ENCODE assay signal across 2 cellular contexts in the genomic region with DNA sequence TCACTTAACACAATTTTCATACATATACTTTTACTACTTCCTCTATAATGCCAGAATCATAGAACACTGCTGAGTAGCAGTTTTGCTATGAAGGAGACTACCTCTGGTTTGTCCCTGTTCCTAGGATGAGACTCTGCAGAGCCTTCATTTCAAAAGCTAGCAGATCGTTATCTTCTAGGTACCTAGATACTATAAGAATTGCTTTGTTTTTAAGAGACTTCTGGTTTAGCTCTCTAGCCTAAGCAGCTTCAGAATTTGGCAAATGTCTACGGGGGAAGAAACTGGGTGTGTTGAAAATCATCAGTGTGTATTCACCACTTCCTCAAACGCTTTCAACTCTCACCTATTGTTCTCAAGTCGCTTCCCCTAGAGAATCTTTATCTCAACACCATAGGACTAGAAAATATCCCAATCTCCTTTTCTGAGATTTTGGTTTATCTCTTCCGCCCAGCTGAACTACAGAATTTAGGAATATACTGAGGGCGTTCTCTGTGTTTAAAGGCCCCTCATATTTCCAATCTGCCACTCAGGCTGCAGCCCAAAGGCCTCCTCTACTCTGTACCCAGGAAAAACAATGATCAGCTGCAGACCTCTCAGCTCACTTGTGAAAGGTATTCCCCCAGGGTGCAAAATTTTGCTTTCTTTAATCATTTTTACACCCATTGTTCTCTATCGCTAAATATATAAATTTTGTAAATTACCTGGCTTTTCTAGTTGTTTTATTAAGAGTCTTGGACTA.
TF ChIP-seq lines count a peak whose summit lies in the region.

No MANE protein-coding gene starts in this region.

TF ChIP-seq in liver, 16 proteins besides CTCF, POLR2A, EP300 and RAD21:
- TF ChIP-seq, protein P1, sequence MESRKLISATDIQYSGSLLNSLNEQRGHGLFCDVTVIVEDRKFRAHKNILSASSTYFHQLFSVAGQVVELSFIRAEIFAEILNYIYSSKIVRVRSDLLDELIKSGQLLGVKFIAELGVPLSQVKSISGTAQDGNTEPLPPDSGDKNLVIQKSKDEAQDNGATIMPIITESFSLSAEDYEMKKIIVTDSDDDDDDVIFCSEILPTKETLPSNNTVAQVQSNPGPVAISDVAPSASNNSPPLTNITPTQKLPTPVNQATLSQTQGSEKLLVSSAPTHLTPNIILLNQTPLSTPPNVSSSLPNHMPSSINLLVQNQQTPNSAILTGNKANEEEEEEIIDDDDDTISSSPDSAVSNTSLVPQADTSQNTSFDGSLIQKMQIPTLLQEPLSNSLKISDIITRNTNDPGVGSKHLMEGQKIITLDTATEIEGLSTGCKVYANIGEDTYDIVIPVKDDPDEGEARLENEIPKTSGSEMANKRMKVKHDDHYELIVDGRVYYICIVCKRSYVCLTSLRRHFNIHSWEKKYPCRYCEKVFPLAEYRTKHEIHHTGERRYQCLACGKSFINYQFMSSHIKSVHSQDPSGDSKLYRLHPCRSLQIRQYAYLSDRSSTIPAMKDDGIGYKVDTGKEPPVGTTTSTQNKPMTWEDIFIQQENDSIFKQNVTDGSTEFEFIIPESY (IDR thresholded peaks at IDR 0.05) = no peak
- peak; percentile 43 for TF ChIP-seq NR2F2 (IDR thresholded peaks at IDR 0.05)

TF ChIP-seq in HepG2, 621 proteins besides CTCF, POLR2A, EP300 and RAD21 (continued from another document):
- TF ChIP-seq, protein P2, sequence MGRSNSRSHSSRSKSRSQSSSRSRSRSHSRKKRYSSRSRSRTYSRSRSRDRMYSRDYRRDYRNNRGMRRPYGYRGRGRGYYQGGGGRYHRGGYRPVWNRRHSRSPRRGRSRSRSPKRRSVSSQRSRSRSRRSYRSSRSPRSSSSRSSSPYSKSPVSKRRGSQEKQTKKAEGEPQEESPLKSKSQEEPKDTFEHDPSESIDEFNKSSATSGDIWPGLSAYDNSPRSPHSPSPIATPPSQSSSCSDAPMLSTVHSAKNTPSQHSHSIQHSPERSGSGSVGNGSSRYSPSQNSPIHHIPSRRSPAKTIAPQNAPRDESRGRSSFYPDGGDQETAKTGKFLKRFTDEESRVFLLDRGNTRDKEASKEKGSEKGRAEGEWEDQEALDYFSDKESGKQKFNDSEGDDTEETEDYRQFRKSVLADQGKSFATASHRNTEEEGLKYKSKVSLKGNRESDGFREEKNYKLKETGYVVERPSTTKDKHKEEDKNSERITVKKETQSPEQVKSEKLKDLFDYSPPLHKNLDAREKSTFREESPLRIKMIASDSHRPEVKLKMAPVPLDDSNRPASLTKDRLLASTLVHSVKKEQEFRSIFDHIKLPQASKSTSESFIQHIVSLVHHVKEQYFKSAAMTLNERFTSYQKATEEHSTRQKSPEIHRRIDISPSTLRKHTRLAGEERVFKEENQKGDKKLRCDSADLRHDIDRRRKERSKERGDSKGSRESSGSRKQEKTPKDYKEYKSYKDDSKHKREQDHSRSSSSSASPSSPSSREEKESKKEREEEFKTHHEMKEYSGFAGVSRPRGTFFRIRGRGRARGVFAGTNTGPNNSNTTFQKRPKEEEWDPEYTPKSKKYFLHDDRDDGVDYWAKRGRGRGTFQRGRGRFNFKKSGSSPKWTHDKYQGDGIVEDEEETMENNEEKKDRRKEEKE (IDR thresholded peaks at IDR 0.05) = no peak
- TF ChIP-seq, protein P3, sequence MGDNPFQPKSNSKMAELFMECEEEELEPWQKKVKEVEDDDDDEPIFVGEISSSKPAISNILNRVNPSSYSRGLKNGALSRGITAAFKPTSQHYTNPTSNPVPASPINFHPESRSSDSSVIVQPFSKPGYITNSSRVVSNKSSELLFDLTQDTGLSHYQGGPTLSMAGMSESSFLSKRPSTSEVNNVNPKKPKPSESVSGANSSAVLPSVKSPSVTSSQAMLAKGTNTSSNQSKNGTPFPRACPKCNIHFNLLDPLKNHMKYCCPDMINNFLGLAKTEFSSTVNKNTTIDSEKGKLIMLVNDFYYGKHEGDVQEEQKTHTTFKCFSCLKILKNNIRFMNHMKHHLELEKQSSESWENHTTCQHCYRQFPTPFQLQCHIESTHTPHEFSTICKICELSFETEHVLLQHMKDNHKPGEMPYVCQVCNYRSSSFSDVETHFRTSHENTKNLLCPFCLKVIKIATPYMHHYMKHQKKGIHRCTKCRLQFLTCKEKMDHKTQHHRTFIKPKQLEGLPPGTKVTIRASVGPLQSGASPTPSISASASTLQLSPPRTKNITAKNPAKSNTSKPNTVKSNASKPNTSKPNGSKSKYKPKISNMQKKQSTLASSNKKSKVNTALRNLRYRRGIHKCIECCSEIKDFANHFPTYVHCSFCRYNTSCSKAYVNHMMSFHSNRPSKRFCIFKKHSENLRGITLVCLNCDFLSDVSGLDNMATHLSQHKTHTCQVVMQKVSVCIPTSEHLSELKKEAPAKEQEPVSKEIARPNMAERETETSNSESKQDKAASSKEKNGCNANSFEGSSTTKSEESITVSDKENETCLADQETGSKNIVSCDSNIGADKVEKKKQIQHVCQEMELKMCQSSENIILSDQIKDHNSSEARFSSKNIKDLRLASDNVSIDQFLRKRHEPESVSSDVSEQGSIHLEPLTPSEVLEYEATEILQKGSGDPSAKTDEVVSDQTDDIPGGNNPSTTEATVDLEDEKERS (CRISPR knock-in tag; IDR thresholded peaks at IDR 0.05) = no peak
- TF ChIP-seq REXO4 (CRISPR knock-in tag; IDR thresholded peaks at IDR 0.05; ENCODE audit: borderline replicate concordance) = no peak
- TF ChIP-seq BCL6 (CRISPR knock-in tag; IDR thresholded peaks at IDR 0.05) = no peak
- no peak for TF ChIP-seq ATF7-NPFF (CRISPR knock-in tag; IDR thresholded peaks at IDR 0.05; ENCODE audit: low read depth)
- no peak for TF ChIP-seq HNRNPK (IDR thresholded peaks at IDR 0.05; ENCODE audit: low read depth, low read length, poor library complexity, severe bottlenecking)
- no peak for TF ChIP-seq ZNF570 (CRISPR knock-in tag; IDR thresholded peaks at IDR 0.05; ENCODE audit: borderline replicate concordance)
- no peak for TF ChIP-seq KLF11 (CRISPR knock-in tag; IDR thresholded peaks at IDR 0.05)
- TF ChIP-seq ZNF589 (CRISPR knock-in tag; conservative IDR thresholded peaks at IDR 0.05) = no peak
- no peak for TF ChIP-seq ADNP (CRISPR knock-in tag; IDR thresholded peaks at IDR 0.05)
- TF ChIP-seq ZNF138 (CRISPR knock-in tag; IDR thresholded peaks at IDR 0.05; ENCODE audit: low read depth) = no peak
- TF ChIP-seq, protein P4, sequence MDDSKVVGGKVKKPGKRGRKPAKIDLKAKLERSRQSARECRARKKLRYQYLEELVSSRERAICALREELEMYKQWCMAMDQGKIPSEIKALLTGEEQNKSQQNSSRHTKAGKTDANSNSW (CRISPR knock-in tag; IDR thresholded peaks at IDR 0.05; ENCODE audit: borderline replicate concordance) = no peak
